ENCODE assay signal across 23 cellular contexts in the genomic region with DNA sequence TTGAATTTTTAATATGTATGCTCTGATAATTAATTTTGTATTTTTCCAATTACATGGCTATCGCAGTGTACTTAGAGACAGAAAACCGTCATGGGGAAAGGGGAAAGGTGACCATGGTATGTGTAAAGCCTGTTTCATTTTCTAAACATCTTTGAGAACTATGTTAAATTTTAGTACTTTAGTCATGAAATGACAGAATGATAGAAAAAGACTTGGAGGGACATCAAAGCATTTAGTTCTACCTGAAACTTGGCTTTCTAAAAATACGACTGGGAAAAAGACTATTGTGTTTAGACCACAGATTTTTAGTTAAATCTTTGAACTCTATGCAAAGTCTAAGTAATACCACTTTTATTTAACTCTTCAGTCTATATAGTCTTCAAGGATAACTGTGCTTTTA. TPM values are rescaled to one million over a fixed set of nuclear protein-coding genes. Genes with fewer than 3 reads are reported as not detected.
DNase-seq lines count a peak whose midpoint lies in the region; ATAC-seq, FAIRE-seq and TF ChIP-seq lines count a peak whose summit lies in the region.
"Had no signal": no experiment of that assay in that cellular context is flagged by ENCODE, and none has a peak within 500 bp of the region (broad histone marks: within the 10 kb centered on the region; RNA-seq: fewer than 3 reads in every experiment).

No MANE protein-coding gene starts in this region.

- peaks cover 89% of the 10 kb centered on the region for H3K4me1 Mint-ChIP-seq in activated CD8-positive, alpha-beta T cell treated with anti-CD3 and anti-CD28 coated beads for 36 hours (ENCODE audit: low read depth)
- peaks cover 63% of the 10 kb centered on the region for H3K4me1 Mint-ChIP-seq in activated CD8-positive, alpha-beta T cell treated with anti-CD3 and anti-CD28 coated beads, Interleukin-2, amount 10 ng/mL, durations not matched to agents 7 days and 5 days (ENCODE audit: low read depth)

- peaks cover 34% of the 10 kb centered on the region for H3K36me3 Mint-ChIP-seq in activated CD8-positive, alpha-beta T cell treated with anti-CD3 and anti-CD28 coated beads for 36 hours (ENCODE audit: low read depth)
- peaks cover 39% of the 10 kb centered on the region for H3K36me3 Mint-ChIP-seq in activated CD8-positive, alpha-beta T cell treated with anti-CD3 and anti-CD28 coated beads, Interleukin-2, amount 10 ng/mL, durations not matched to agents 7 days and 5 days (ENCODE audit: low read depth)

- peak; percentile 34 for ATAC-seq in activated CD8-positive, alpha-beta T cell treated with anti-CD3 and anti-CD28 coated beads for 36 hours
- no peak for ATAC-seq in activated CD8-positive, alpha-beta T cell treated with anti-CD3 and anti-CD28 coated beads, Interleukin-2, amount 10 ng/mL, durations not matched to agents 7 days and 5 days
- peak; percentile 49 for ATAC-seq in HG03103 (IDR thresholded peaks at IDR 0.05; ENCODE audit: low read depth, unreplicated experiment)
- ATAC-seq in stimulated activated naive CD8-positive, alpha-beta T cell treated with anti-CD3 and anti-CD28 coated beads, Interleukin-15, Interleukin-2, amounts not matched to agents 100 U/mL and 50 U/mL, for 24 hours = peak; percentile 41
- ATAC-seq: gastrocnemius medialis, psoas muscle had no signal

- no peak for TF ChIP-seq POLR2A in GM12892 (IDR thresholded peaks at IDR 0.05; ENCODE audit: low read depth, low read length)

- intact Hi-C loops in activated CD8-positive, alpha-beta T cell treated with anti-CD3 and anti-CD28 coated beads for 36 hours (cut with micrococcal nuclease) = no loop called here

- H3K9me3 Mint-ChIP-seq in activated CD8-positive, alpha-beta T cell treated with anti-CD3 and anti-CD28 coated beads for 36 hours = peaks cover 10% of the 10 kb centered on the region
- H3K9me3 Mint-ChIP-seq in activated CD8-positive, alpha-beta T cell treated with anti-CD3 and anti-CD28 coated beads, Interleukin-2, amount 10 ng/mL, durations not matched to agents 7 days and 5 days (ENCODE audit: insufficient read depth) = peaks cover 5% of the 10 kb centered on the region

- no peaks in the 10 kb centered on the region for H3K27me3 Mint-ChIP-seq in activated CD8-positive, alpha-beta T cell treated with anti-CD3 and anti-CD28 coated beads for 36 hours
- H3K27me3 Mint-ChIP-seq in activated CD8-positive, alpha-beta T cell treated with anti-CD3 and anti-CD28 coated beads, Interleukin-2, amount 10 ng/mL, durations not matched to agents 7 days and 5 days (ENCODE audit: low read depth) = no peaks in the 10 kb centered on the region
- H3K27me3 Mint-ChIP-seq: activated naive CD4-positive, alpha-beta T cell treated with anti-CD3 and anti-CD28 coated beads, Interleukin-2, amount 10 ng/mL, durations not matched to agents 7 days and 5 days; dendritic cell treated with granulocyte-macrophage colony-stimulating factor and Interleukin-4, amounts not matched to agents 40 ng/mL and 50 ng/mL, for 4 days had no signal

- no peak for DNase-seq in activated CD8-positive, alpha-beta T cell treated with anti-CD3 and anti-CD28 coated beads for 36 hours
- no peak for DNase-seq in activated CD8-positive, alpha-beta T cell treated with anti-CD3 and anti-CD28 coated beads, Interleukin-2, amount 10 ng/mL, durations not matched to agents 7 days and 5 days
- DNase-seq in GM20000 (ENCODE audit: low spot score) (peak; percentile 21), NCI-H1417 (lab: John Stamatoyannopoulos, UW) (no peak), GM12892 (ENCODE audit: insufficient read length) (no peak), NCI-H2171 treated with DMSO at 0.1 percent for 48 hours (lab: John Stamatoyannopoulos, UW) (no peak)
- no peak for DNase-seq in stimulated activated naive CD8-positive, alpha-beta T cell treated with anti-CD3 and anti-CD28 coated beads, Interleukin-15, Interleukin-2, amounts not matched to agents 100 U/mL and 50 U/mL, for 24 hours
- DNase-seq: activated naive CD4-positive, alpha-beta T cell treated with anti-CD3 and anti-CD28 coated beads, Interleukin-2, amount 10 ng/mL, durations not matched to agents 7 days and 5 days; DMS153; gastrocnemius medialis; HCEC 1CT; IMR-90; NCI-H187 treated with DMSO at 0.1 percent for 48 hours; NCI-H524; psoas muscle; SIG-M5; transverse colon had no signal

- H3K4me3 Mint-ChIP-seq in activated CD8-positive, alpha-beta T cell treated with anti-CD3 and anti-CD28 coated beads for 36 hours = peak overlapping the region; percentile 16
- no peak overlapping the region for H3K4me3 Mint-ChIP-seq in activated CD8-positive, alpha-beta T cell treated with anti-CD3 and anti-CD28 coated beads, Interleukin-2, amount 10 ng/mL, durations not matched to agents 7 days and 5 days
- H3K4me3 Mint-ChIP-seq: activated naive CD4-positive, alpha-beta T cell treated with anti-CD3 and anti-CD28 coated beads, Interleukin-2, amount 10 ng/mL, durations not matched to agents 7 days and 5 days; CD14-positive monocyte; dendritic cell treated with granulocyte-macrophage colony-stimulating factor and Interleukin-4, amounts not matched to agents 40 ng/mL and 50 ng/mL, for 4 days; neural crest cell; T-helper 1 cell treated with Interleukin-12 subunit alpha and Interleukin-12 subunit beta and Interleukin-4 antibody, amounts not matched to agents 30 μg/mL and 1 μg/mL, for 36 hours had no signal

- H3K27ac Mint-ChIP-seq in activated CD8-positive, alpha-beta T cell treated with anti-CD3 and anti-CD28 coated beads for 36 hours = peak overlapping the region; percentile 67
- H3K27ac Mint-ChIP-seq in activated CD8-positive, alpha-beta T cell treated with anti-CD3 and anti-CD28 coated beads, Interleukin-2, amount 10 ng/mL, durations not matched to agents 7 days and 5 days = no peak overlapping the region
- H3K27ac Mint-ChIP-seq: activated naive CD4-positive, alpha-beta T cell treated with anti-CD3 and anti-CD28 coated beads, Interleukin-2, amount 10 ng/mL, durations not matched to agents 7 days and 5 days; CD14-positive monocyte; dendritic cell treated with granulocyte-macrophage colony-stimulating factor and Interleukin-4, amounts not matched to agents 40 ng/mL and 50 ng/mL, for 4 days; T-helper 1 cell treated with Interleukin-12 subunit alpha and Interleukin-12 subunit beta and Interleukin-4 antibody, amounts not matched to agents 30 μg/mL and 1 μg/mL, for 36 hours had no signal

- no peak for TF ChIP-seq CTCF in activated CD8-positive, alpha-beta T cell treated with anti-CD3 and anti-CD28 coated beads for 36 hours (IDR thresholded peaks at IDR 0.05)
- TF ChIP-seq CTCF in GM20000 (IDR thresholded peaks at IDR 0.05; ENCODE audit: extremely low read depth, missing control alignments) = no peak

- POLR2A ChIA-PET in activated CD8-positive, alpha-beta T cell treated with anti-CD3 and anti-CD28 coated beads for 36 hours (lab: Charles Lee) = interaction anchor here (0.6 to 1.3 kb wide), 3 partner anchors 33 to 54 kb away, joined by 3 to 4 read pairs (median 3); no protein-coding TSS in a partner anchor
- POLR2A ChIA-PET in activated CD8-positive, alpha-beta T cell treated with anti-CD3 and anti-CD28 coated beads, Interleukin-2, amount 10 ng/mL, durations not matched to agents 7 days and 5 days (lab: Charles Lee) = no interaction called here

- no peak for FAIRE-seq in GM12892 (lab: Jason Lieb, UNC)
- FAIRE-seq: A204.1 had no signal

- CTCF ChIA-PET in activated CD8-positive, alpha-beta T cell treated with anti-CD3 and anti-CD28 coated beads for 36 hours (lab: Charles Lee) = interaction anchor here (6.7 kb wide), 1 partner anchor 53 kb away, joined by 43 read pairs; the partner anchor contains the start of gene MAML2
- CTCF ChIA-PET in activated CD8-positive, alpha-beta T cell treated with anti-CD3 and anti-CD28 coated beads, Interleukin-2, amount 10 ng/mL, durations not matched to agents 7 days and 5 days (lab: Charles Lee) = interaction anchor here (1.5 to 4.5 kb wide), 2 partner anchors 49 to 54 kb away, joined by 3 to 24 read pairs; partner anchors contain the start of gene MAML2

RNA-seq across cellular contexts. Expression of gene MAML2, which starts 54.1 kb away (rescaled TPM):
- total RNA-seq in activated CD8-positive, alpha-beta T cell treated with anti-CD3 and anti-CD28 coated beads for 36 hours = 10 to 100 TPM; 11.8 to 12.5 TPM
- total RNA-seq in activated CD8-positive, alpha-beta T cell treated with anti-CD3 and anti-CD28 coated beads, Interleukin-2, amount 10 ng/mL, durations not matched to agents 7 days and 5 days = 10 to 100 TPM; 14.7 to 15.5 TPM
- 3.5 TPM for polyA plus RNA-seq in GM12892 (2012; ENCODE audit: missing spikeins)
